Comparison of ENCODE assay signal across 9 cellular contexts in genomic region chr14:50830044-50830931, GRCh38. TPM values are rescaled to one million over a fixed set of nuclear protein-coding genes. Genes with fewer than 3 reads are reported as not detected.
DNase-seq lines count a peak whose midpoint lies in the region; ATAC-seq and TF ChIP-seq lines count a peak whose summit lies in the region.
"Had no signal": no experiment of that assay in that cellular context is flagged by ENCODE, and none has a peak within 500 bp of the region (broad histone marks: within the 10 kb centered on the region; RNA-seq: fewer than 3 reads in every experiment).

No MANE protein-coding gene starts in this region.

- H3K27ac Mint-ChIP-seq in CD4-positive, alpha-beta T cell, result peak overlapping the region; percentile 87

- no peaks in the 10 kb centered on the region for H3K27me3 Mint-ChIP-seq in CD4-positive, alpha-beta T cell

- intact Hi-C loops in CD4-positive, alpha-beta T cell (cut with DNase I, micrococcal nuclease), result loop anchor here (1.0 to 10.0 kb wide), 5 partner anchors 8 to 968 kb away; no protein-coding TSS in a partner anchor

- H3K27me3 ChIP-seq in CD4-positive, alpha-beta T cell (ENCODE audit: control insufficient read depth, insufficient read depth, low read length), result no peaks in the 10 kb centered on the region
- no peaks in the 10 kb centered on the region for H3K27me3 ChIP-seq in tibial nerve

- peaks cover 79% of the 10 kb centered on the region for H3K4me1 Mint-ChIP-seq in CD4-positive, alpha-beta T cell (ENCODE audit: low read depth)

- H3K4me3 ChIP-seq in tibial nerve, result peak overlapping the region; percentile 65 to 99 (median 79)

- POLR2A ChIA-PET in CD4-positive, alpha-beta T cell (lab: Charles Lee), result interaction anchor here (0.5 to 5.4 kb wide), 23 partner anchors 8 to 1210 kb away, joined by 3 to 83 read pairs (median 4); partner anchors contain the start of genes MGAT2, NEMF and RPL36AL

- 0 to 1% methylated on average over 65 to 67 of the region's 93 CpGs for WGBS in tibial nerve, 2 donors

- CTCF ChIA-PET in CD4-positive, alpha-beta T cell (lab: Charles Lee), result interaction anchor here (1.6 to 4.6 kb wide), 2 partner anchors 7 to 30 kb away, joined by 3 to 19 read pairs; no protein-coding TSS in a partner anchor

- TF ChIP-seq CTCF in CD4-positive, alpha-beta T cell (IDR thresholded peaks at IDR 0.05), result no peak
- TF ChIP-seq CTCF in omental fat pad (IDR thresholded peaks at IDR 0.05) (no peak), tibial nerve (IDR thresholded peaks at IDR 0.05) (no peak)

- no peaks in the 10 kb centered on the region for H3K36me3 ChIP-seq in tibial nerve

- peaks cover 22% of the 10 kb centered on the region for H3K36me3 Mint-ChIP-seq in CD4-positive, alpha-beta T cell (ENCODE audit: low read depth)

- no peak for TF ChIP-seq POLR2A in tibial nerve (IDR thresholded peaks at IDR 0.05)

- TF ChIP-seq EP300 in tibial nerve (IDR thresholded peaks at IDR 0.05), result no peak

- H3K4me1 ChIP-seq in tibial nerve, result peaks cover 0 to 25% (median 4%) of the 10 kb centered on the region in 4 donors

- H3K27ac ChIP-seq in CD4-positive, alpha-beta T cell (ENCODE audit: low read depth, low read length), result peak overlapping the region; percentile 72
- H3K27ac ChIP-seq in tibial nerve, result peak overlapping the region; percentile 58 to 96 (median 86)

- DNase-seq in CD4-positive, alpha-beta T cell, result peak; percentile 32 to 65 (median 50)
- DNase-seq in RPMI8226, result peak; percentile 25
- peak; percentile 51 for DNase-seq in activated gamma-delta T cell treated with anti-CD3 and anti-CD28 coated beads, Interleukin-2, amount 50 U/mL, for 16 hours (ENCODE audit: low read depth)
- DNase-seq in globus pallidus (ENCODE audit: low spot score), result peak; percentile 57
- DNase-seq in omental fat pad (ENCODE audit: low spot score), result no peak
- DNase-seq in tibial nerve (ENCODE audit: low spot score in 2 of 2), result peak in 1 of 2 donors; percentile 42

- H3K9me3 Mint-ChIP-seq in CD4-positive, alpha-beta T cell, result no peaks in the 10 kb centered on the region

- H3K4me3 Mint-ChIP-seq in CD4-positive, alpha-beta T cell, result peak overlapping the region; percentile 90

- H3K9me3 ChIP-seq in CD4-positive, alpha-beta T cell (ENCODE audit: control insufficient read depth, low read length), result no peaks in the 10 kb centered on the region
- H3K9me3 ChIP-seq in tibial nerve, result no peaks in the 10 kb centered on the region

- peak; percentile 60 for ATAC-seq in CD4-positive, alpha-beta T cell (ENCODE audit: poor library complexity)
- peak; percentile 51 for ATAC-seq in GM19455 (IDR thresholded peaks at IDR 0.05; ENCODE audit: unreplicated experiment)
- ATAC-seq in HG03565 (IDR thresholded peaks at IDR 0.05; ENCODE audit: unreplicated experiment), result peak; percentile 18
- ATAC-seq in omental fat pad (ENCODE audit: low FRiP score), result peak; percentile 80

RNA-seq across cellular contexts. Expression of gene NIN, which starts 0.7 kb away (rescaled TPM):
- 10 to 100 TPM; 96.8 to 98.5 TPM for total RNA-seq in CD4-positive, alpha-beta T cell
- 10 to 100 TPM; 23.7 to 51.2 (median 29.5) TPM for total RNA-seq in omental fat pad
- total RNA-seq in tibial nerve, result 10 to 100 TPM; 24.1 to 35.7 (median 30.7) TPM

RNA-seq across cellular contexts. Expression of gene ABHD12B, which starts 41.6 kb away (rescaled TPM):
- total RNA-seq in CD4-positive, alpha-beta T cell, result not detected
- total RNA-seq in omental fat pad, result 1 to 10 TPM in 1 of 4 donors, not detected in 3; 2.5 TPM
- total RNA-seq in tibial nerve, result not detected
- total RNA-seq: T-helper 2 cell treated with Interferon-gamma antibody and Interleukin-4, amounts not matched to agents 100 ng/mL and 5 ng/mL, for 36 hours had no signal

Comparison
In these comparisons a context has a peak if more than half of its experiments do, and no peak if none do; other contexts are left out.
1. ATAC-seq: peak in every context shown above with its lines; median percentile 80 in omental fat pad; 60 in CD4-positive, alpha-beta T cell; 51 in GM19455; 18 in HG03565.